In genomic region chrX:13131511-13132137, GRCh38 we compare ENCODE assay signal across 9 cellular contexts.
DNase-seq lines count a peak whose midpoint lies in the region; ATAC-seq and TF ChIP-seq lines count a peak whose summit lies in the region.
"Had no signal": no experiment of that assay in that cellular context is flagged by ENCODE, and none has a peak within 500 bp of the region (broad histone marks: within the 10 kb centered on the region; RNA-seq: fewer than 3 reads in every experiment).

No MANE protein-coding gene starts in this region.

- no peaks in the 10 kb centered on the region for H3K27me3 Mint-ChIP-seq in CD4-positive, alpha-beta memory T cell

- CTCF ChIA-PET in CD4-positive, alpha-beta memory T cell (lab: Charles Lee; ENCODE audit: partially characterized antibody), result no interaction called here

- no peaks in the 10 kb centered on the region for H3K27me3 ChIP-seq in CD4-positive, alpha-beta memory T cell (ENCODE audit: insufficient read depth, low read length)
- no peaks in the 10 kb centered on the region for H3K27me3 ChIP-seq in lower lobe of right lung (ENCODE audit: low read depth)

- H3K36me3 ChIP-seq in CD4-positive, alpha-beta memory T cell (ENCODE audit: insufficient read depth, low read length), result no peaks in the 10 kb centered on the region
- H3K36me3 ChIP-seq in lower lobe of right lung, result no peaks in the 10 kb centered on the region

- peak overlapping the region in 5 of 8 donors; percentile 6 to 59 (median 40) for H3K4me3 Mint-ChIP-seq in CD4-positive, alpha-beta memory T cell

- no peaks in the 10 kb centered on the region for H3K9me3 ChIP-seq in CD4-positive, alpha-beta memory T cell (ENCODE audit: control insufficient read depth in 1 of 2, low read length in 2 of 2)
- H3K9me3 ChIP-seq in lower lobe of right lung, result no peaks in the 10 kb centered on the region

- intact Hi-C loops in CD4-positive, alpha-beta memory T cell (cut with micrococcal nuclease), result no loop called here
- intact Hi-C loops in lower lobe of right lung (cut with DNase I), result no loop called here

- TF ChIP-seq CTCF in lower lobe of right lung (IDR thresholded peaks at IDR 0.05), result no peak

- no peak overlapping the region for H3K4me3 ChIP-seq in CD4-positive, alpha-beta memory T cell (ENCODE audit: low read length in 2 of 2)
- no peak overlapping the region for H3K4me3 ChIP-seq in lower lobe of right lung
- H3K4me3 ChIP-seq: PC-9 had no signal

- no peaks in the 10 kb centered on the region for H3K36me3 Mint-ChIP-seq in CD4-positive, alpha-beta memory T cell

- POLR2A ChIA-PET in CD4-positive, alpha-beta memory T cell (lab: Charles Lee; ENCODE audit: partially characterized antibody), result interaction anchor here (0.7 to 1.3 kb wide), 4 partner anchors 21 to 155 kb away, joined by 3 to 4 read pairs (median 3); no protein-coding TSS in a partner anchor

- peak overlapping the region; percentile 26 to 76 (median 66) for H3K27ac Mint-ChIP-seq in CD4-positive, alpha-beta memory T cell

- peaks cover 10% of the 10 kb centered on the region for H3K4me1 ChIP-seq in CD4-positive, alpha-beta memory T cell (ENCODE audit: insufficient read depth, low read length)
- H3K4me1 ChIP-seq in lower lobe of right lung, result peaks cover 9% of the 10 kb centered on the region

- peaks cover 11 to 16% (median 13%) of the 10 kb centered on the region in 4 donors for H3K4me1 Mint-ChIP-seq in CD4-positive, alpha-beta memory T cell

- peak; percentile 59 for ATAC-seq in HG03108 (IDR thresholded peaks at IDR 0.05; ENCODE audit: unreplicated experiment)
- ATAC-seq in lower lobe of right lung, result peak; percentile 57 to 76
- no peak for ATAC-seq in GM18873 (IDR thresholded peaks at IDR 0.05; ENCODE audit: low FRiP score, unreplicated experiment)

- DNase-seq in CD4-positive, alpha-beta memory T cell, result peak; percentile 26 to 49 (median 32)
- DNase-seq in SW480 (ENCODE audit: low spot score), result peak; percentile 47
- DNase-seq in lower lobe of right lung, result peak; percentile 42
- no peak for DNase-seq in NCI-H2029 treated with DMSO at 0.1 percent for 48 hours (lab: John Stamatoyannopoulos, UW)
- DNase-seq in COLO668 (lab: John Stamatoyannopoulos, UW; ENCODE audit: unreplicated experiment), result no peak
- DNase-seq in HK-2 (ENCODE audit: unreplicated experiment), result no peak
- DNase-seq: PC-9 had no signal

- H3K9me3 Mint-ChIP-seq in CD4-positive, alpha-beta memory T cell, result peaks cover 0 to 3% (median 0%) of the 10 kb centered on the region in 8 donors

- H3K27ac ChIP-seq in CD4-positive, alpha-beta memory T cell (ENCODE audit: low read depth, low read length), result no peak overlapping the region
- H3K27ac ChIP-seq in lower lobe of right lung, result no peak overlapping the region
- H3K27ac ChIP-seq: PC-9 had no signal

Comparison
In these comparisons a context has a peak if more than half of its experiments do, and no peak if none do; other contexts are left out.
1. DNase-seq: peak in CD4-positive, alpha-beta memory T cell (5 of 5), SW480 (single experiment) and lower lobe of right lung (single experiment); none in NCI-H2029 treated with DMSO at 0.1 percent for 48 hours (single experiment), COLO668 (single experiment) and HK-2 (single experiment).